ENCODE assay signal across 8 cellular contexts in the genomic region with DNA sequence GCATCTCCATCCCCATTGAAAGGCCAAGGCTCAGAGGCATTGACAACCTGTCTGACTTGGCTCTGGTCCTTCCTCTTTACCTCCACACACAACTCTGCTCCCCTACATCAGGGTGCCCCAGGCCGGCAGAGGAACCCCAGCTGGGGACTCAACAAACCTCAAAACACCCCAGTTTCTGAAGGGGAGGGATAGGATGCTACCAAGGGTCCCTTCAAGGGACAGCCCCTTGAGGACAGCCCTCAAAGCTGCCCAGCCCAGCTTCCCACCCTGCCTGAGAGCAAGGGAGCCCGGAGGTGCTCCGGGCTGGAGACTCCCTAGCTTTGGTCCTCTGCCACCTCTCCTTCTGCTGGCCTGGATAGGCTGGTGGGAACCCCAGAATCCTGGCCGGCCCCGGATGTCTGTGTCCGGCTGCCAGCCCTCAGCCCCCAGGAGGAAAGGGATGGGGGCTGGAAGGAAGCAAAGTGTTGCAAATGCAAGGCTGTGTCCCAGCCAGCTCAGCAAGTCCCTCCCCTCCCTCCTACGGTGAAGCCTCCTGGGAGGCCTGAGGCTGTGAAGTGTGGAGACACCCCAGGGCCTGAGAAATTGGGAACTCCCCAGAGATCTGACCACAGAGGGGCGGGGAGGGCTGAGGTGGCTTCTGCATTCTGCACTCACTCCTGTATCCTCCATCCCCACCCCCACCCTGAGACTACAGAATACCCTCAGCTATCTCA. TPM values are rescaled to one million over a fixed set of nuclear protein-coding genes. Genes with fewer than 3 reads are reported as not detected.
DNase-seq lines count a peak whose midpoint lies in the region; ATAC-seq lines count a peak whose summit lies in the region.

No MANE protein-coding gene starts in this region.

- peaks cover 8% of the 10 kb centered on the region for H3K27me3 ChIP-seq in iPS-18a (ENCODE audit: control insufficient read depth, insufficient read depth, low read length)

- peaks cover 31% of the 10 kb centered on the region for H3K4me1 Mint-ChIP-seq in activated T-helper 17 cell treated with anti-CD3 and anti-CD28 coated beads, Interleukin-2, amount 50 U/mL, for 72 hours

- H3K27ac ChIP-seq in iPS-18a (ENCODE audit: low read length): no peak overlapping the region

- DNase-seq in NCI-H226: peak; percentile 83
- DNase-seq in stimulated activated naive CD4-positive, alpha-beta T cell treated with Interleukin-2 at 50 U/mL for 16 hours (lab: John Stamatoyannopoulos, UW): peak; percentile 57
- no peak for DNase-seq in SW 1271 (lab: John Stamatoyannopoulos, UW)
- no peak for DNase-seq in iPS-NIHi11 (ENCODE audit: low spot score)

- peak overlapping the region; percentile 69 for H3K27ac Mint-ChIP-seq in activated T-helper 17 cell treated with anti-CD3 and anti-CD28 coated beads, Interleukin-2, amount 50 U/mL, for 72 hours

- H3K4me3 Mint-ChIP-seq in activated T-helper 17 cell treated with anti-CD3 and anti-CD28 coated beads, Interleukin-2, amount 50 U/mL, for 72 hours: peak overlapping the region; percentile 54

- H3K36me3 Mint-ChIP-seq in activated T-helper 17 cell treated with anti-CD3 and anti-CD28 coated beads, Interleukin-2, amount 50 U/mL, for 72 hours (ENCODE audit: low read depth): peaks cover 15% of the 10 kb centered on the region

- ATAC-seq in GM18868 (IDR thresholded peaks at IDR 0.05; ENCODE audit: unreplicated experiment) (peak; percentile 36), GM18520 (IDR thresholded peaks at IDR 0.05; ENCODE audit: unreplicated experiment) (no peak)
- ATAC-seq in activated T-helper 17 cell treated with anti-CD3 and anti-CD28 coated beads, Interleukin-2, amount 50 U/mL, for 72 hours (replicated peaks): peak; percentile 58

- H3K9me3 Mint-ChIP-seq in activated T-helper 17 cell treated with anti-CD3 and anti-CD28 coated beads, Interleukin-2, amount 50 U/mL, for 72 hours: no peaks in the 10 kb centered on the region

- H3K9ac ChIP-seq in iPS-18a (ENCODE audit: low read length): no peak overlapping the region

- H3K4me3 ChIP-seq in iPS-18a (ENCODE audit: low read length): peak overlapping the region; percentile 64

- H3K36me3 ChIP-seq in iPS-18a (ENCODE audit: control insufficient read depth, low read depth, low read length): peaks cover 25% of the 10 kb centered on the region

- no peaks in the 10 kb centered on the region for H3K9me3 ChIP-seq in iPS-18a (ENCODE audit: control insufficient read depth, low read depth, low read length)

- no peaks in the 10 kb centered on the region for H3K27me3 Mint-ChIP-seq in activated T-helper 17 cell treated with anti-CD3 and anti-CD28 coated beads, Interleukin-2, amount 50 U/mL, for 72 hours

- H3K4me1 ChIP-seq in iPS-18a (ENCODE audit: control insufficient read depth, low read depth, low read length): peaks cover 28% of the 10 kb centered on the region

RNA-seq across cellular contexts. Expression of a gene that starts 1.1 kb away (rescaled TPM):
- 10 to 100 TPM in 1 of 2 donors, 1 to 10 TPM in 1; 7.2 to 15.9 TPM for total RNA-seq in activated T-helper 17 cell treated with anti-CD3 and anti-CD28 coated beads, Interleukin-2, amount 50 U/mL, for 72 hours

RNA-seq across cellular contexts. Expression of a gene that starts 25.2 kb away (rescaled TPM):
- 10 to 100 TPM in 1 of 2 donors, 1 to 10 TPM in 1; 7.7 to 21.6 TPM for total RNA-seq in activated T-helper 17 cell treated with anti-CD3 and anti-CD28 coated beads, Interleukin-2, amount 50 U/mL, for 72 hours

RNA-seq across cellular contexts. Expression of a gene that starts 25.2 kb away (rescaled TPM):
- 1 to 10 TPM in 1 of 2 donors, under 1 TPM in 1; 0.61 to 1.7 TPM for total RNA-seq in activated T-helper 17 cell treated with anti-CD3 and anti-CD28 coated beads, Interleukin-2, amount 50 U/mL, for 72 hours

RNA-seq across cellular contexts. Expression of a gene that starts 45.2 kb away (rescaled TPM):
- 100 to 1,000 TPM; 171 to 199 TPM for total RNA-seq in activated T-helper 17 cell treated with anti-CD3 and anti-CD28 coated beads, Interleukin-2, amount 50 U/mL, for 72 hours

RNA-seq across cellular contexts. Expression of a gene that starts 57.1 kb away (rescaled TPM):
- total RNA-seq in activated T-helper 17 cell treated with anti-CD3 and anti-CD28 coated beads, Interleukin-2, amount 50 U/mL, for 72 hours: 10 to 100 TPM; 46.1 to 71.6 TPM

Comparison
In these comparisons a context has a peak if more than half of its experiments do, and no peak if none do; other contexts are left out.
1. DNase-seq: peak in NCI-H226 (single experiment) and stimulated activated naive CD4-positive, alpha-beta T cell treated with Interleukin-2 at 50 U/mL for 16 hours (single experiment); none in SW 1271 (0 of 2) and iPS-NIHi11 (single experiment).